Comparison of ENCODE assay signal across 8 cellular contexts in the genomic region with DNA sequence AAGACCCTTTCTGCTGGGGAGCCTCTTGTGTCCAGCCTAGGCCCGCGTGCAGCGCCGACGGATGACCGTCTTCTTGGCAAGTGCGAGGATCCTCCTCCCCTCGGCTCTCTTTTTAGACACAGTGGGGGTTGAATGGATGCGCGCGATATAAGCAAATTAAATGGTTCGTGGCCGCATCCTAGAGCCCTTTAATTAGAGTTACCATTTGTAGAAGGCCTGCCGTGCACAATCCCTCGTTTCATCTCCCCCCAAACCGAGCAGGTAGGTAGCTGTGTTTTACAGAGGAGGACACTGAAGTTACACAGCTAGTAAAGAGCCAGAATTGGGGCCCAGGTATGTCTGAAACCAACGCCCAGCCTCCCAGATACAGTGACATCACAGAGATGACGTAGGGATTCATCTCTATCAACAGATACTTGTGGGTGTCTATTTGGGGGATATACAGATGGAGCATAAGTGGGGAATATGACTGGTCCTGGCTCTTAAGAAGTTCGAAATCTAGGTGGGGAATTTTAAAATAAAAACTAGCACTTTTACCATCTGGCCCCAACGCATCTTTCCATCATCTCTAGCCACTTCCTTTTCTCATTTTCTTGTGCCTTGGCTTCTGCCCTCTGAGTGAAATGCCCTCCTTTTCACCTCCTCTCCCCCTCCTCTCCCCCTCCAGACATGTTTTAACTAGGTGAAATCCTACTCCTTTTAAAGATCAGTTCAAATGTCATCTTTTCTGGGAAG. TPM values are rescaled to one million over a fixed set of nuclear protein-coding genes. Genes with fewer than 3 reads are reported as not detected.
A peak's percentile ranks its signal among the peaks of the same experiment; 100 is the strongest.
DNase-seq lines count a peak whose midpoint lies in the region; ATAC-seq and TF ChIP-seq lines count a peak whose summit lies in the region.

No MANE protein-coding gene starts in this region.

- peak overlapping the region; percentile 82 for H3K4me2 ChIP-seq in OCI-LY7 (ENCODE audit: low read length)

- H3K4me3 ChIP-seq in OCI-LY7 (ENCODE audit: low read depth, low read length, poor library complexity, severe bottlenecking): peak overlapping the region; percentile 88
- H3K4me3 ChIP-seq in adrenal gland: peak overlapping the region; percentile 37 to 90 (median 68)
- H3K4me3 ChIP-seq in iPS-18a (ENCODE audit: low read length): peak overlapping the region; percentile 87

- no peak for TF ChIP-seq POLR2A in adrenal gland (IDR thresholded peaks at IDR 0.05)

- peaks cover 5% of the 10 kb centered on the region; the same call in 1 of the 2 replicates for H3K79me2 ChIP-seq in OCI-LY7 (ENCODE audit: insufficient read depth, low read depth, low read length)

- 8 to 13% (median 11%) methylated on average over 9 to 20 of the region's 20 CpGs for WGBS in adrenal gland, 4 donors

- no peaks in the 10 kb centered on the region for H4K20me1 ChIP-seq in OCI-LY7 (ENCODE audit: insufficient read depth, low read length)

- H3K9ac ChIP-seq in iPS-18a (ENCODE audit: low read length): peak overlapping the region; percentile 88

- H3K4me1 ChIP-seq in OCI-LY7 (ENCODE audit: insufficient read depth, low read length, poor library complexity, severe bottlenecking) (peaks cover 12% of the 10 kb centered on the region), adrenal gland (replicated peaks in 1 of 2) (peaks cover 6 to 10% of the 10 kb centered on the region in 2 donors), iPS-18a (ENCODE audit: control insufficient read depth, low read depth, low read length) (peaks cover 10% of the 10 kb centered on the region)

- BruUV-seq in OCI-LY7 (replicated peaks; lab: Mats Ljungman, UMichigan): no TSS peak

- CTCF ChIA-PET in OCI-LY7 (lab: Charles Lee; ENCODE audit: unreplicated experiment): interaction anchor here (0.6 kb wide), 1 partner anchor 15 kb away, joined by 4 read pairs; no protein-coding TSS in a partner anchor

- H3K27ac ChIP-seq in OCI-LY7 (ENCODE audit: low read depth, low read length, poor library complexity, severe bottlenecking) (peak overlapping the region; percentile 69), adrenal gland (peak overlapping the region; percentile 70 to 97 (median 93)), iPS-18a (ENCODE audit: low read length) (no peak overlapping the region)

- peak; percentile 16 for ATAC-seq in HG03066 (IDR thresholded peaks at IDR 0.05; ENCODE audit: low read depth, unreplicated experiment)

- DNase-seq in activated naive CD4-positive, alpha-beta T cell treated with Interleukin-2 at 50 U/mL for 16 hours: peak; percentile 49
- no peak for DNase-seq in activated naive CD4-positive, alpha-beta T cell (lab: John Stamatoyannopoulos, UW)
- peak; percentile 51 for DNase-seq in OCI-LY7 (ENCODE audit: low spot score)
- peak in 1 of 7 donors; percentile 57 for DNase-seq in adrenal gland
- DNase-seq in stimulated activated CD4-positive, alpha-beta T cell treated with anti-CD3 and anti-CD28 coated beads, Interleukin-1b, Interleukin-23, amount 100 ng/mL, for 48 hours: peak; percentile 52
- DNase-seq in dermis blood vessel endothelial cell: no peak

- peak overlapping the region; percentile 94 for H2AFZ ChIP-seq in OCI-LY7 (ENCODE audit: low read length)

- POLR2A ChIA-PET in OCI-LY7 (lab: Charles Lee): interaction anchor here (0.6 to 3.1 kb wide), 12 partner anchors 12 to 1398 kb away, joined by 3 to 19 read pairs (median 3); a partner anchor contains a TSS

- intact Hi-C loops in OCI-LY7 (cut with micrococcal nuclease; ENCODE audit: unreplicated experiment) (no loop called here), adrenal gland (cut with DNase I) (no loop called here)

- H3K27me3 ChIP-seq in adrenal gland (no peaks in the 10 kb centered on the region), iPS-18a (ENCODE audit: control insufficient read depth, insufficient read depth, low read length) (no peaks in the 10 kb centered on the region)

- H3K9me3 ChIP-seq in OCI-LY7 (ENCODE audit: low read length): no peaks in the 10 kb centered on the region
- no peaks in the 10 kb centered on the region for H3K9me3 ChIP-seq in adrenal gland (replicated peaks in 1 of 3)
- H3K9me3 ChIP-seq in iPS-18a (ENCODE audit: control insufficient read depth, low read depth, low read length): no peaks in the 10 kb centered on the region

- no peaks in the 10 kb centered on the region for H3K9me2 ChIP-seq in OCI-LY7 (ENCODE audit: insufficient read depth, low read length)

- TF ChIP-seq CTCF in OCI-LY7 (conservative IDR thresholded peaks at IDR 0.05; ENCODE audit: low read length): no peak
- TF ChIP-seq CTCF in adrenal gland (IDR thresholded peaks at IDR 0.05): no peak

- H3K36me3 ChIP-seq in OCI-LY7 (ENCODE audit: insufficient read depth, low read length) (peaks cover 21% of the 10 kb centered on the region), adrenal gland (replicated peaks in 1 of 2) (peaks cover 0 to 14% of the 10 kb centered on the region in 2 donors), iPS-18a (ENCODE audit: control insufficient read depth, low read depth, low read length) (peaks cover 14% of the 10 kb centered on the region)

RNA-seq across cellular contexts. Expression of a gene that starts 0.9 kb away (rescaled TPM):
- total RNA-seq in OCI-LY7 (2014; rRNA removed; shearing (Covaris generic)): 22.7 and 24.6 TPM in 2 replicates
- total RNA-seq in OCI-LY7 (2022): 26.1 and 32.6 TPM in 2 replicates
- total RNA-seq in adrenal gland: 10 to 100 TPM in 7 of 8 donors, 1 to 10 TPM in 1; 8.8 to 35.2 (median 14.1) TPM
- 1 to 10 TPM; 3.0 to 8.8 (median 5.5) TPM for polyA plus RNA-seq in adrenal gland
- 16.5 and 19.1 TPM in 2 replicates for total RNA-seq in dermis blood vessel endothelial cell

RNA-seq across cellular contexts. Expression of a gene that starts 24.6 kb away (rescaled TPM):
- 0.66 and 0.82 TPM in 2 replicates for total RNA-seq in OCI-LY7 (2014; rRNA removed; shearing (Covaris generic))
- total RNA-seq in OCI-LY7 (2022) (1.5 and 1.6 TPM in 2 replicates), adrenal gland (1 to 10 TPM in 3 of 8 donors, under 1 TPM in 4, not detected in 1; 0.32 to 3.6 (median 0.90) TPM), dermis blood vessel endothelial cell (0.17 and 0.37 TPM in 2 replicates)
- 1 to 10 TPM in 1 of 3 donors, under 1 TPM in 2; 0.38 to 1.1 (median 0.67) TPM for polyA plus RNA-seq in adrenal gland

Comparison
In these comparisons a context has a peak if more than half of its experiments do, and no peak if none do; other contexts are left out.
1. DNase-seq: peak in activated naive CD4-positive, alpha-beta T cell treated with Interleukin-2 at 50 U/mL for 16 hours (single experiment), OCI-LY7 (single experiment) and stimulated activated CD4-positive, alpha-beta T cell treated with anti-CD3 and anti-CD28 coated beads, Interleukin-1b, Interleukin-23, amount 100 ng/mL, for 48 hours (single experiment); none in activated naive CD4-positive, alpha-beta T cell (0 of 4) and dermis blood vessel endothelial cell (single experiment).
2. Peak in every context shown above with its lines, with median percentiles within 50 percentile points of each other: H3K4me3 ChIP-seq.